In the genomic region with DNA sequence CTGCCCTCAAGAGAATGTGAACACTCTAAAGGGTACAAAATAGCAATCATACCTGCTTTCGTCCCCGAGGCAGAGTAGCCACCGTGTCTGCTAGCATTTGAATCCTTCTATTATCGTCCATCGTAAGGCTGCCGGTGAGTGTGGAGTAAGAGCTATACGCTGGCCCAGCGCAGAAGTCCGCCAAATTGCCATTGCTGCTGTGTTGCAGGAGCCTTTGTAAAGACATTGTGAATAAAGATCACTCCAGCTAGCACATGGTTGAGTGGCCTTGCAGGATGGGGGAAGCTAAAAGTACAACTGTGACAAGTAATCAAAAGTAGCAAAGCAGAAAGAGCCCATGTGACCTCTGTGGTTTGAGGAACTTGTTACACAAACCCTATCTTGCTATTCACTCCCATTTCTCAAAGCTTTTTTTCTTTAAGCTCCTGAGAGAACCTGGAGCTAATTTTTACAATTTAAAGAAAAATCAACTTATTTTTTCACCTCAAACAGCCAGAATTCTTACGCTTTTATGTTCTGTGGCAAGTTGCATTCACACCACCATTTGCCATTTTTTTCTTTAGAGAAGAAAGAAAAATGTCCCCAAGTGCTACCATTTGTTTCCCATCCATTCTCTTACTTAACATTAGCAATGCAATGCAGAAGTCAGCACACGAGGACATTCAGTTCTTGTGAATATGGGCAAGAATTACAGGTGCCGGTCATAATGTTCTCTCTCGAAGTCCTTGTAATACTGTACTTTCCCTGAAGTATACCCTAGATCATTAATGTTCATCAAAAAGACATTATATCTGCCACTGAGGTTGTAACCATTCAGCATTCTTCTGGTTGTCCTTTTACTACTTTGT, we compare ENCODE assay signal across 9 cellular contexts. TPM values are rescaled to one million over a fixed set of nuclear protein-coding genes. Genes with fewer than 3 reads are reported as not detected.
A peak's percentile ranks its signal among the peaks of the same experiment; 100 is the strongest.
DNase-seq lines count a peak whose midpoint lies in the region; ATAC-seq, FAIRE-seq and TF ChIP-seq lines count a peak whose summit lies in the region.
"Had no signal": no experiment of that assay in that cellular context is flagged by ENCODE, and none has a peak within 500 bp of the region (broad histone marks: within the 10 kb centered on the region; RNA-seq: fewer than 3 reads in every experiment).

A gene (minus strand): TSS at position 295 of the 848 bp plus-strand sequence. CDS start 69 bp downstream, at position 226.

- intact Hi-C loops in body of pancreas (cut with DNase I), result no loop called here
- intact Hi-C loops in pancreas (cut with DNase I), result no loop called here

- H3K9me3 ChIP-seq in body of pancreas (no peaks in the 10 kb centered on the region), pancreas (no peaks in the 10 kb centered on the region)
- H3K9me3 ChIP-seq: SJCRH30 had no signal

- TF ChIP-seq POLR2A in body of pancreas (IDR thresholded peaks at IDR 0.05), result peak in 2 of 3 donors; percentile 27 to 63

- peak within 1 kb of the TSS in 1 of 4 donors; percentile 60 for H3K27ac ChIP-seq in body of pancreas
- peak within 1 kb of the TSS in 2 of 4 donors; percentile 50 to 60 for H3K27ac ChIP-seq in pancreas
- H3K27ac ChIP-seq: SJCRH30 had no signal

- H3K4me1 ChIP-seq in body of pancreas, result peaks cover 18% of the 10 kb centered on the region
- H3K4me1 ChIP-seq in pancreas, result peaks cover 5 to 17% (median 9%) of the 10 kb centered on the region in 3 donors

- TF ChIP-seq CTCF in body of pancreas (IDR thresholded peaks at IDR 0.05) (no peak), pancreas (IDR thresholded peaks at IDR 0.05) (no peak)

- H3K4me3 ChIP-seq in body of pancreas (no peak within 1 kb of the TSS), pancreas (peak within 1 kb of the TSS in 1 of 4 donors; percentile 11), H7 (ENCODE audit: insufficient read depth, low read depth, low read length) (no peak within 1 kb of the TSS)
- H3K4me3 ChIP-seq: SJCRH30 had no signal

- H3K36me3 ChIP-seq in body of pancreas (replicated peaks in 1 of 2; ENCODE audit: insufficient read depth in 1 of 2, low read depth in 2 of 2) (no peaks in the 10 kb centered on the region), pancreas (no peaks in the 10 kb centered on the region), H7 (replicated peaks; ENCODE audit: control insufficient read depth, insufficient read depth, low read length) (no peaks in the 10 kb centered on the region)
- H3K36me3 ChIP-seq: SJCRH30 had no signal

- DNase-seq in SIG-M5 treated with dmso at 0.1 percent for 504 hours (lab: John Stamatoyannopoulos, UW; ENCODE audit: unreplicated experiment), result peak; percentile 88
- DNase-seq in body of pancreas, result peak in 3 of 4 donors; percentile 21 to 64 (median 25)
- peak in 1 of 6 donors; percentile 48 for DNase-seq in pancreas
- DNase-seq in NCI-H69 (lab: John Stamatoyannopoulos, UW), result no peak
- no peak for DNase-seq in NCI-H524 treated with DMSO at 0.1 percent for 48 hours (lab: John Stamatoyannopoulos, UW)
- no peak for DNase-seq in H7

- WGBS in body of pancreas, 2 donors, result 72 to 84% methylated on average over 13 of the region's 13 CpGs
- WGBS in pancreas, 2 donors, result 87 to 89% methylated on average over 13 of the region's 13 CpGs

- H3K27me3 ChIP-seq in body of pancreas, result no peaks in the 10 kb centered on the region
- H3K27me3 ChIP-seq in pancreas, result no peaks in the 10 kb centered on the region
- H3K27me3 ChIP-seq in H7 (ENCODE audit: control insufficient read depth, insufficient read depth, low read length), result no peaks in the 10 kb centered on the region
- H3K27me3 ChIP-seq: SJCRH30 had no signal

- ATAC-seq in GM18873 (IDR thresholded peaks at IDR 0.05; ENCODE audit: low FRiP score, unreplicated experiment) (peak; percentile 47), HG02973 (IDR thresholded peaks at IDR 0.05; ENCODE audit: unreplicated experiment) (peak; percentile 34), body of pancreas (no peak), pancreas (peak in 3 of 4 donors; percentile 17 to 62 (median 54))

- no peak for FAIRE-seq in pancreas (lab: Jason Lieb, UNC)

RNA-seq across cellular contexts. Expression of the gene that starts here (rescaled TPM):
- 10 to 100 TPM in 1 of 2 donors, 1 to 10 TPM in 1; 5.6 to 10.6 TPM for total RNA-seq in body of pancreas
- total RNA-seq in pancreas, result 1 to 10 TPM; 1.2 to 6.4 (median 4.1) TPM
- under 1 TPM; 0.47 to 0.68 TPM for polyA plus RNA-seq in pancreas
- 0.87 TPM in 1 of 2 replicates, not detected in the other for total RNA-seq in H7 (2014; rRNA removed; shearing (Covaris generic))

Comparison
In these comparisons a context has a peak if more than half of its experiments do, and no peak if none do; other contexts are left out.
1. DNase-seq: peak in SIG-M5 treated with dmso at 0.1 percent for 504 hours (single experiment) and body of pancreas (3 of 4); none in NCI-H69 (single experiment), NCI-H524 treated with DMSO at 0.1 percent for 48 hours (single experiment) and H7 (single experiment).